Comparison of ENCODE assay signal across 25 cellular contexts in the genomic region with DNA sequence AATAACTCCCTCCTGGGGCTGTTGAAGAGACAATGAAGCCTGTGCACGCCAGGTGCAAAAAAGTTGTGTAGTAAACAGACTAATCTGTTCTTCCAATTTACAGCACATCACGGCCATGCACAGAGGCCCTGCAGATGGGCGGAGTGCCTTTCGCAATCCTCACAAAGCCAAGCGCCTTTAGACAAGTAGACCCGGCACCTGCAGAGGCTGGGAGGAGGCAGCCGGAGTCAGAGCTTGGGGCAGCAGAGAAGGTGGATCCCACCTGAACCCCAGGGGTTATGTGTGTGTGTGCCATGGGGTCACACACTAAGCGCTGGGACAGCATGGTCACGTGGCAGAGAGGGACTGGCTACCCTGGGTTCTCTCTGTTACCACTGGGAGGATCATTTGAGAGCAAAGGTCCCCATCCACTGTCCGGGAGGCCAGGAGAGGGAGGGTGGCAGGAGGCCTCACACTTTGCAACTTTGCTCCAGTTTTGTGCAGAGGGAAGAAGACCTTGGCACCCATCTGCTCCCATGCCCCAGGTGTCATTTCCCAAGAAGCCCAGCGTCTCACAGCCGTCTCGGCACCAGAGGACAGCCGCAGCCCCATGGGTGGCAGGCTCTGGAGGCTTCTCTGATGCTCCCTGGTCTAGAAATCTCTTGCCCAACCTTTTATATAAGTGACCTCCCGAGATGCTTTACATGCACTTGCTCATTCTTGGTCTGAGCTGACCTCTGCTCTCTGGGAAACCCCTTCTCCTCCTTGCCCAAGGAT.
DNase-seq lines count a peak whose midpoint lies in the region; ATAC-seq, FAIRE-seq and TF ChIP-seq lines count a peak whose summit lies in the region.
"Had no signal": no experiment of that assay in that cellular context is flagged by ENCODE, and none has a peak within 500 bp of the region (broad histone marks: within the 10 kb centered on the region; RNA-seq: fewer than 3 reads in every experiment).

No MANE protein-coding gene starts in this region.

- H4K8ac ChIP-seq in H1 (ENCODE audit: extremely low read depth, insufficient read depth, low read length) (no peak overlapping the region), neuronal stem cell (ENCODE audit: low read depth, low read length) (no peak overlapping the region)

- POLR2A ChIA-PET in H1 (lab: Charles Lee; ENCODE audit: partially characterized antibody): no interaction called here

- no peak for ATAC-seq in Right ventricle myocardium inferior
- ATAC-seq in HG03280 (IDR thresholded peaks at IDR 0.05; ENCODE audit: unreplicated experiment): no peak
- ATAC-seq: activated CD4-positive, alpha-beta T cell treated with anti-CD3 and anti-CD28 coated beads for 36 hours; activated CD8-positive, alpha-beta memory T cell treated with anti-CD3 and anti-CD28 coated beads, Interleukin-2, amount 10 ng/mL, durations not matched to agents 7 days and 5 days; naive thymus-derived CD8-positive, alpha-beta T cell had no signal

- H3K79me2 ChIP-seq in H1 (ENCODE audit: control insufficient read depth in 1 of 2, insufficient read depth in 2 of 2, low read length in 2 of 2): no peaks in the 10 kb centered on the region

- intact Hi-C loops in cardiac septum (cut with DNase I) (no loop called here), Right ventricle myocardium inferior (cut with DNase I) (no loop called here)

- H3K4me3 ChIP-seq in H1 (ENCODE audit: extremely low read depth in 1 of 4, insufficient read depth in 2 of 4, low read depth in 3 of 4, low read length in 4 of 4) (no peak overlapping the region), neuronal stem cell (ENCODE audit: low read length in 2 of 2) (no peak overlapping the region)
- H3K4me3 ChIP-seq: heart right ventricle, skin epidermis, stomach had no signal

- H3K4me2 ChIP-seq in H1 (ENCODE audit: insufficient read depth in 1 of 2, low read depth in 2 of 2, low read length in 2 of 2): no peak overlapping the region
- no peak overlapping the region for H3K4me2 ChIP-seq in neuronal stem cell (ENCODE audit: insufficient read depth, low read length, poor library complexity, severe bottlenecking)

- H4K91ac ChIP-seq in H1 (replicated peaks; ENCODE audit: insufficient read length, low read length): no peak overlapping the region
- H4K91ac ChIP-seq in neuronal stem cell (ENCODE audit: low read depth, low read length, poor library complexity): no peak overlapping the region

- no peak overlapping the region for H3K56ac ChIP-seq in H1 (replicated peaks; ENCODE audit: insufficient read length, low read depth, low read length)

- H4K20me1 ChIP-seq in H1 (replicated peaks in 1 of 2; ENCODE audit: control insufficient read depth in 1 of 2, insufficient read depth in 2 of 2, low read length in 2 of 2): peaks cover 0 to 1% of the 10 kb centered on the region in 2 experiments

- H3K4ac ChIP-seq in H1 (replicated peaks; ENCODE audit: insufficient read length, low read depth, low read length): peak overlapping the region; percentile 60
- no peak overlapping the region for H3K4ac ChIP-seq in neuronal stem cell (ENCODE audit: low read length)

- H3K4me1 ChIP-seq in H1 (replicated peaks in 1 of 4; ENCODE audit: control insufficient read depth in 3 of 4, insufficient read depth in 4 of 4, low read length in 3 of 4) (peaks cover 0 to 6% (median 0%) of the 10 kb centered on the region in 4 experiments; a peak in 4 of 7 replicates), neuronal stem cell (ENCODE audit: control insufficient read depth in 2 of 2, insufficient read depth in 1 of 2, low read depth in 1 of 2, low read length in 2 of 2) (peaks cover 5 to 9% of the 10 kb centered on the region in 2 donors)

- H3K9me3 ChIP-seq in H1 (ENCODE audit: insufficient read depth in 2 of 2, low read depth in 1 of 2, low read length in 1 of 2) (no peaks in the 10 kb centered on the region), neuronal stem cell (replicated peaks in 1 of 2; ENCODE audit: control insufficient read depth in 2 of 2, insufficient read depth in 1 of 2, low read depth in 1 of 2, low read length in 2 of 2) (no peaks in the 10 kb centered on the region)
- H3K9me3 ChIP-seq: heart right ventricle, stomach had no signal

- H2BK20ac ChIP-seq in H1 (ENCODE audit: low read length): no peak overlapping the region

- H3K36me3 ChIP-seq in H1 (ENCODE audit: control insufficient read depth in 2 of 4, insufficient read depth in 4 of 4, low read length in 3 of 4) (no peaks in the 10 kb centered on the region), neuronal stem cell (replicated peaks in 1 of 2; ENCODE audit: control insufficient read depth in 2 of 2, insufficient read depth in 2 of 2, low read length in 2 of 2) (no peaks in the 10 kb centered on the region)
- H3K36me3 ChIP-seq: heart right ventricle, stomach had no signal

- TF ChIP-seq EP300 in H1 (IDR thresholded peaks at IDR 0.05; ENCODE audit: borderline replicate concordance in 1 of 2, low read depth in 2 of 2, low read length in 2 of 2): no peak

- H3K9ac ChIP-seq in H1 (replicated peaks in 1 of 4; ENCODE audit: extremely low read depth in 1 of 4, low read depth in 3 of 4, low read length in 3 of 4) (no peak overlapping the region), neuronal stem cell (ENCODE audit: low read depth, low read length, poor library complexity) (no peak overlapping the region)

- H2BK120ac ChIP-seq in H1 (replicated peaks; ENCODE audit: low read depth, low read length) (no peak overlapping the region), neuronal stem cell (ENCODE audit: low read depth, low read length) (no peak overlapping the region)

- H2BK12ac ChIP-seq in H1 (ENCODE audit: low read depth, low read length): no peak overlapping the region
- no peak overlapping the region for H2BK12ac ChIP-seq in neuronal stem cell (ENCODE audit: low read length)

- H2AFZ ChIP-seq in H1 (ENCODE audit: low read length) (no peak overlapping the region), neuronal stem cell (ENCODE audit: low read length) (peak overlapping the region; percentile 45)

- H2AK5ac ChIP-seq in H1 (ENCODE audit: low read depth, low read length): no peak overlapping the region
- peak overlapping the region; percentile 72 for H2AK5ac ChIP-seq in neuronal stem cell (ENCODE audit: low read depth, low read length)

- H2BK15ac ChIP-seq in H1 (ENCODE audit: low read length) (no peak overlapping the region), neuronal stem cell (ENCODE audit: low read length) (no peak overlapping the region)

- no peak overlapping the region for H2BK5ac ChIP-seq in H1 (ENCODE audit: low read depth, low read length)
- H2BK5ac ChIP-seq in neuronal stem cell (ENCODE audit: low read length): no peak overlapping the region

- H3K27ac ChIP-seq in H1 (ENCODE audit: low read depth, low read length): no peak overlapping the region
- H3K27ac ChIP-seq in neuronal stem cell (replicated peaks; ENCODE audit: low read length): no peak overlapping the region
- H3K27ac ChIP-seq: skin epidermis had no signal

- FAIRE-seq in H1 (lab: Jason Lieb, UNC): no peak
- FAIRE-seq: colon, HTR-8/SVneo, urothelium cell line had no signal

- TF ChIP-seq RAD21 in H1 (IDR thresholded peaks at IDR 0.05 in 1 of 2, conservative IDR thresholded peaks at IDR 0.05 in 1 of 2; ENCODE audit: low read depth in 2 of 2, low read length in 2 of 2): no peak

- no peak for TF ChIP-seq CTCF in H1 (IDR thresholded peaks at IDR 0.05; ENCODE audit: control extremely low read depth in 1 of 3, insufficient read depth in 1 of 3, low read depth in 1 of 3, low read length in 3 of 3)

- H3K79me1 ChIP-seq in H1 (ENCODE audit: low read depth, low read length): no peaks in the 10 kb centered on the region
- no peaks in the 10 kb centered on the region for H3K79me1 ChIP-seq in neuronal stem cell (ENCODE audit: low read depth, low read length)

- H3K14ac ChIP-seq in H1 (ENCODE audit: insufficient read length): no peak overlapping the region
- H3K14ac ChIP-seq in neuronal stem cell (ENCODE audit: low read length): no peak overlapping the region

- H4K5ac ChIP-seq in H1 (ENCODE audit: insufficient read length, low read depth, low read length): no peak overlapping the region

- H3K23ac ChIP-seq in H1 (ENCODE audit: insufficient read length) (no peak overlapping the region), neuronal stem cell (ENCODE audit: low read depth, low read length, poor library complexity) (no peak overlapping the region)

- peaks cover 2% of the 10 kb centered on the region; the same call in 1 of the 2 replicates for H3K23me2 ChIP-seq in H1 (ENCODE audit: low read depth, low read length)

- TF ChIP-seq POLR2A in H1 (IDR thresholded peaks at IDR 0.05; ENCODE audit: control extremely low read depth in 1 of 2, low read depth in 2 of 2, low read length in 2 of 2): no peak

- CTCF ChIA-PET in H1 (lab: Charles Lee; ENCODE audit: partially characterized antibody): interaction anchor here (1.6 kb wide), 2 partner anchors 8 to 15 kb away, joined by 3 to 5 read pairs; no protein-coding TSS in a partner anchor

- H3K27me3 ChIP-seq in H1 (replicated peaks in 1 of 4; ENCODE audit: control insufficient read depth in 3 of 4, extremely low read depth in 1 of 4, insufficient read depth in 3 of 4, low read length in 3 of 4) (no peaks in the 10 kb centered on the region), neuronal stem cell (ENCODE audit: control insufficient read depth in 3 of 3, insufficient read depth in 3 of 3, low read depth in 1 of 3, low read length in 3 of 3) (no peaks in the 10 kb centered on the region)
- H3K27me3 ChIP-seq: stomach had no signal

- H3K18ac ChIP-seq in H1 (ENCODE audit: extremely low read depth, low read length) (no peak overlapping the region), neuronal stem cell (ENCODE audit: low read length) (peak overlapping the region; percentile 24)

- DNase-seq in cardiac septum (ENCODE audit: low spot score) (peak; percentile 47), Right ventricle myocardium inferior (ENCODE audit: missing footprints) (no peak), H1 (ENCODE audit: low read depth in 1 of 2, low spot score in 2 of 2) (no peak), neuronal stem cell (ENCODE audit: low spot score) (no peak), NCI-H1694 treated with DMSO at 0.1 percent for 48 hours (lab: John Stamatoyannopoulos, UW) (no peak), NCI-H526 treated with DMSO at 0.1 percent for 48 hours (lab: John Stamatoyannopoulos, UW) (no peak), GM19240 (ENCODE audit: insufficient read length, low spot score) (no peak)
- DNase-seq: activated CD4-positive, alpha-beta T cell treated with anti-CD3 and anti-CD28 coated beads for 36 hours; activated CD8-positive, alpha-beta memory T cell treated with anti-CD3 and anti-CD28 coated beads, Interleukin-2, amount 10 ng/mL, durations not matched to agents 7 days and 5 days; activated naive CD8-positive, alpha-beta T cell treated with anti-CD3 and anti-CD28 coated beads, Interleukin-2, amount 10 ng/mL, durations not matched to agents 7 days and 5 days; CD8-positive, alpha-beta memory T cell; DND-41; endodermal cell; heart right ventricle; naive thymus-derived CD8-positive, alpha-beta T cell; NCI-H446; Right ventricle myocardium superior; stimulated activated CD4-positive, alpha-beta T cell treated with anti-CD3 and anti-CD28 coated beads, Interleukin-4, amount 100 ng/mL, for 1 hour; stomach; SW 1271 had no signal

- WGBS in H1 (ENCODE audit: extremely low coverage in 1 of 2, insufficient coverage in 1 of 2, insufficient read length in 1 of 2, insufficient replicate concordance in 2 of 2, low coverage in 1 of 2, low lambda C conversion rate in 2 of 2, missing lambda C conversion rate in 1 of 2), 2 experiments: 85% methylated on average over 15 of the region's 15 CpGs; no CpG with 5 or more reads in 1 of the 2 experiments
- WGBS in neuronal stem cell (ENCODE audit: extremely low coverage in 2 of 2, insufficient read length in 2 of 2, insufficient replicate concordance in 1 of 2), 2 donors: no CpG with 5 or more reads among the region's 15 CpGs
